ENCODE assay signal across 15 cellular contexts in the genomic region with DNA sequence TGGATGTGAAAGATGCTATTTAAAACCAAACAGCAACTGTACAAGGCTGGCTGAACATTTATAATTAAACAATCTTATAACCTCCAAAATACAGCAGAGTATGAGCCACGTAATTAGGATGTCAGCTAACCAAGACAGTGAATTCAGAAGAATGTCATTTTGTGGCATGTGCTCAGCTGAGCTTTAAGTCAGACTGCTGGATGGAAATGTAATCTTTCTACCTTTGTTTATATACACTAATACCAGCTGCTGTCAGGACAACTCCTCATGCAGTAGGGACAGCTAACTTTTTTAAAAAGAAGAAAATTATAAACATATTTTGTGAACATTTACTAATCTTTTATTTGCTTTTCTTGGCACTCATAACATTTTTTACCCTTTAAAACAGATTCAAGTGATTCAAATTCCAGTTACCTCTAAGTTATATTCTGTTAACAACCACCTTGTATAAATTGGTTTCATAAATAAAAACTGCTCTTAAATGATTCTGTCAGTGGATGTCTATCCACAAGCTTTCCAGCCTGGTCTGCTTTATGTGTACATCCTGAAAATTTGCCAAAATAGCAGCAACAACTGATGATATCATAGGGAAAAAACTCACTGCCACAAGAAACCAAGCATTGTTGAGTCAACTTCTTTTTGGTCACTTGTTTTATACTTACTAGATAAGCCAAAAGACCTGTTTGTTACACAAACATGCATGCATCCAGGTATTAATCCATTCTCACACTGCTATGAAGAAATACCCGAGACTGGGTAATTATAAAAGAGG. TPM values are rescaled to one million over a fixed set of nuclear protein-coding genes. Genes with fewer than 3 reads are reported as not detected.
DNase-seq lines count a peak whose midpoint lies in the region; FAIRE-seq and TF ChIP-seq lines count a peak whose summit lies in the region.
"Had no signal": no experiment of that assay in that cellular context is flagged by ENCODE, and none has a peak within 500 bp of the region (broad histone marks: within the 10 kb centered on the region; RNA-seq: fewer than 3 reads in every experiment).

No MANE protein-coding gene starts in this region.

- H3K4me3 ChIP-seq in ACC112 (ENCODE audit: low read depth, low read length), result no peak overlapping the region
- no peak overlapping the region for H3K4me3 ChIP-seq in bronchial epithelial cell (ENCODE audit: low read depth, low read length)
- no peak overlapping the region for H3K4me3 ChIP-seq in kidney epithelial cell (ENCODE audit: low read depth, low read length)
- H3K4me3 ChIP-seq in ovary, result no peak overlapping the region
- H3K4me3 ChIP-seq: esophagus squamous epithelium had no signal

- no peak overlapping the region for H2AFZ ChIP-seq in ACC112 (ENCODE audit: low read length, unreplicated experiment)

- TF ChIP-seq CTCF in bronchial epithelial cell (IDR thresholded peaks at IDR 0.05; ENCODE audit: insufficient read depth, low read length, severe bottlenecking) (no peak), kidney epithelial cell (IDR thresholded peaks at IDR 0.05; ENCODE audit: insufficient read depth, low read length, poor library complexity, severe bottlenecking) (no peak), ovary (IDR thresholded peaks at IDR 0.05) (no peak)

- 49 to 65% (median 59%) methylated on average over 2 of the region's 2 CpGs for WGBS in ovary, 3 donors

- H3K9me3 ChIP-seq in ovary, result no peaks in the 10 kb centered on the region
- H3K9me3 ChIP-seq: esophagus squamous epithelium had no signal

- peaks cover 8% of the 10 kb centered on the region; the same call in 1 of the 2 replicates for H3K36me3 ChIP-seq in ACC112 (ENCODE audit: insufficient read depth, low read length)
- H3K36me3 ChIP-seq in bronchial epithelial cell (ENCODE audit: control insufficient read depth, insufficient read depth, low read length), result peaks cover 1% of the 10 kb centered on the region
- H3K36me3 ChIP-seq in kidney epithelial cell (ENCODE audit: control insufficient read depth, insufficient read depth, low read length), result no peaks in the 10 kb centered on the region
- H3K36me3 ChIP-seq in ovary, result no peaks in the 10 kb centered on the region

- FAIRE-seq in bronchial epithelial cell (lab: Jason Lieb, UNC), result no peak

- no peaks in the 10 kb centered on the region for H3K79me2 ChIP-seq in ACC112 (ENCODE audit: control insufficient read depth, insufficient read depth, low read length, unreplicated experiment)

- TF ChIP-seq POLR2A in ovary (IDR thresholded peaks at IDR 0.05), result no peak

- TF ChIP-seq EP300 in ovary (IDR thresholded peaks at IDR 0.05), result no peak

- DNase-seq in HT1080 (ENCODE audit: low read depth) (peak; percentile 59), bronchial epithelial cell (ENCODE audit: low read depth) (peak; percentile 79), kidney epithelial cell (ENCODE audit: low read depth) (peak; percentile 31), NCI-H748 (lab: John Stamatoyannopoulos, UW; ENCODE audit: unreplicated experiment) (no peak), ovary (no peak)
- DNase-seq in stimulated activated CD8-positive, alpha-beta memory T cell treated with anti-CD3 and anti-CD28 coated beads, Interleukin-4, amount 100 ng/mL, for 48 hours, result no peak
- DNase-seq in NK-92 treated with Interleukin-12 subunit alpha and Interleukin-12 subunit beta, amount 100 ng/mL, for 24 hours (lab: John Stamatoyannopoulos, UW), result no peak
- DNase-seq: activated CD8-positive, alpha-beta memory T cell treated with anti-CD3 and anti-CD28 coated beads, Interleukin-2, amount 10 ng/mL, durations not matched to agents 7 days and 5 days; aorta; esophagus squamous epithelium; GOT3; left colon; OCI-M1 had no signal

- H3K27ac ChIP-seq in ACC112 (ENCODE audit: low read depth, low read length) (peak overlapping the region; percentile 38), ovary (no peak overlapping the region)
- H3K27ac ChIP-seq: KMS-11 had no signal

- intact Hi-C loops in ovary (cut with DNase I), result loop anchor here in 1 of 4 donors (10.0 kb wide), 1 partner anchor 75 kb away; no protein-coding TSS in a partner anchor

- H3K4me1 ChIP-seq in ACC112 (ENCODE audit: control insufficient read depth, insufficient read depth, low read length, unreplicated experiment), result peaks cover 12% of the 10 kb centered on the region
- H3K4me1 ChIP-seq in ovary (ENCODE audit: insufficient read depth), result no peaks in the 10 kb centered on the region

- H3K27me3 ChIP-seq in ACC112 (ENCODE audit: insufficient read depth, low read length), result no peaks in the 10 kb centered on the region
- H3K27me3 ChIP-seq in bronchial epithelial cell (ENCODE audit: control insufficient read depth, insufficient read depth, low read length), result no peaks in the 10 kb centered on the region
- no peaks in the 10 kb centered on the region for H3K27me3 ChIP-seq in kidney epithelial cell (ENCODE audit: control insufficient read depth, insufficient read depth, low read length)
- H3K27me3 ChIP-seq in ovary, result no peaks in the 10 kb centered on the region
- H3K27me3 ChIP-seq: esophagus squamous epithelium had no signal

RNA-seq across cellular contexts. Expression of gene DPH5, which starts 36.1 kb away (rescaled TPM):
- 28.5 and 40.1 TPM in 2 replicates for total RNA-seq in HT1080 (2014; rRNA removed; shearing (Covaris generic))
- 57.3 and 66.0 TPM in 2 replicates for polyA plus RNA-seq in HT1080 (2015; cell fraction: cytosol; rRNA removed)
- polyA plus RNA-seq in HT1080 (2015; cell fraction: nucleus; rRNA removed), result 37.0 and 44.5 TPM in 2 replicates
- total RNA-seq in bronchial epithelial cell (21.5 and 42.4 TPM in 2 replicates), kidney epithelial cell (34.5 and 36.5 TPM in 2 replicates), ovary (10 to 100 TPM; 24.0 to 68.8 (median 44.7) TPM)
- polyA plus RNA-seq in ovary, result 10 to 100 TPM; 55.8 to 77.2 TPM

Comparison
In these comparisons a context has a peak if more than half of its experiments do, and no peak if none do; other contexts are left out.
1. DNase-seq: peak in HT1080 (single experiment), bronchial epithelial cell (single experiment) and kidney epithelial cell (single experiment); none in stimulated activated CD8-positive, alpha-beta memory T cell treated with anti-CD3 and anti-CD28 coated beads, Interleukin-4, amount 100 ng/mL, for 48 hours (single experiment), NCI-H748 (single experiment), NK-92 treated with Interleukin-12 subunit alpha and Interleukin-12 subunit beta, amount 100 ng/mL, for 24 hours (single experiment) and ovary (0 of 5).